Comparison of ENCODE assay signal across 9 cellular contexts in the genomic region with DNA sequence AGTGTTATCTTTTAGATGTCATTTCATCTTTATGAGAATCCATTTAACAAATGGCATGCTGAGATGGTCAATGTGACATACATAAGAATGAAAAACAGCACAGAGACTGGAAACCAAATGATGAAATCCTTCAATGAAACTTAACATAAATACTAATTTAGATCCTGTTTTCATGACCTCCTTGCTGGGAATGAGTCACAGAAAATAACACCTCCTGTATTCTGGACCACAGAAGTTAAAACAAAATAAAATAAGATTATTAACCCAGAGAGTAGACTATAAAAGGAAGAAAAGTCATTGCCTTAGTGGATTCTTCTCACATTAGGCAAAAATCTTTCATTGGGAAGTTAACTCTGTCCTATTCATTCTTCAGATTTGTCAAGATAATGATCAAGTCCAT. TPM values are rescaled to one million over a fixed set of nuclear protein-coding genes. Genes with fewer than 3 reads are reported as not detected.
DNase-seq lines count a peak whose midpoint lies in the region; ATAC-seq, FAIRE-seq and TF ChIP-seq lines count a peak whose summit lies in the region.
"Had no signal": no experiment of that assay in that cellular context is flagged by ENCODE, and none has a peak within 500 bp of the region (broad histone marks: within the 10 kb centered on the region; RNA-seq: fewer than 3 reads in every experiment).

No MANE protein-coding gene starts in this region.

- no peaks in the 10 kb centered on the region for H3K27me3 ChIP-seq in kidney epithelial cell (ENCODE audit: control insufficient read depth, insufficient read depth, low read length)

- no peaks in the 10 kb centered on the region for H3K9me3 Mint-ChIP-seq in Calu3 (ENCODE audit: low read depth, unreplicated experiment)
- H3K9me3 Mint-ChIP-seq in activated T-helper 1 cell treated with anti-CD3 and anti-CD28 coated beads, Interleukin-12 subunit alpha, Interleukin-12 subunit beta, Interleukin-2, Interleukin-4 antibody, amounts not matched to agents 30 ng/mL and 10 ng/mL and 1 ng/mL, durations not matched to agents 14 hours and 24 hours and 36 hours, result peaks cover 6% of the 10 kb centered on the region

- TF ChIP-seq CTCF in Calu3 (IDR thresholded peaks at IDR 0.05; ENCODE audit: unreplicated experiment), result no peak
- no peak for TF ChIP-seq CTCF in kidney epithelial cell (IDR thresholded peaks at IDR 0.05; ENCODE audit: insufficient read depth, low read length, poor library complexity, severe bottlenecking)

- H3K36me3 ChIP-seq in kidney epithelial cell (ENCODE audit: control insufficient read depth, insufficient read depth, low read length), result peaks cover under 1% of the 10 kb centered on the region

- DNase-seq in Calu3 (no peak), kidney epithelial cell (ENCODE audit: low read depth) (peak; percentile 41), GDM1 (lab: John Stamatoyannopoulos, UW) (no peak), GM12891 (ENCODE audit: insufficient read length, low spot score) (no peak), posterior vena cava (ENCODE audit: low spot score) (no peak)
- DNase-seq in activated T-helper 1 cell treated with anti-CD3 and anti-CD28 coated beads, Interleukin-12 subunit alpha, Interleukin-12 subunit beta, Interleukin-2, Interleukin-4 antibody, amounts not matched to agents 30 ng/mL and 10 ng/mL and 1 ng/mL, durations not matched to agents 14 hours and 24 hours and 36 hours (ENCODE audit: low spot score), result no peak
- DNase-seq: NCI-H1105 treated with DMSO at 0.1 percent for 48 hours had no signal

- no TSS peak for BruUV-seq in Calu3 (replicated peaks; lab: Mats Ljungman, UMichigan)

- peaks cover 20% of the 10 kb centered on the region for H3K36me3 Mint-ChIP-seq in Calu3 (ENCODE audit: insufficient read depth, unreplicated experiment)
- peaks cover 14% of the 10 kb centered on the region for H3K36me3 Mint-ChIP-seq in activated T-helper 1 cell treated with anti-CD3 and anti-CD28 coated beads, Interleukin-12 subunit alpha, Interleukin-12 subunit beta, Interleukin-2, Interleukin-4 antibody, amounts not matched to agents 30 ng/mL and 10 ng/mL and 1 ng/mL, durations not matched to agents 14 hours and 24 hours and 36 hours (ENCODE audit: low read depth)

- no peak for FAIRE-seq in GM12891 (lab: Jason Lieb, UNC)

- no peak for TF ChIP-seq POLR2A in GM12891 (IDR thresholded peaks at IDR 0.05; ENCODE audit: low read depth, low read length)

- H3K4me1 Mint-ChIP-seq in Calu3 (ENCODE audit: low read depth, unreplicated experiment), result peaks cover 24% of the 10 kb centered on the region
- peaks cover 48% of the 10 kb centered on the region for H3K4me1 Mint-ChIP-seq in activated T-helper 1 cell treated with anti-CD3 and anti-CD28 coated beads, Interleukin-12 subunit alpha, Interleukin-12 subunit beta, Interleukin-2, Interleukin-4 antibody, amounts not matched to agents 30 ng/mL and 10 ng/mL and 1 ng/mL, durations not matched to agents 14 hours and 24 hours and 36 hours (ENCODE audit: low read depth)

- intact Hi-C loops in Calu3 (cut with micrococcal nuclease; ENCODE audit: unreplicated experiment), result no loop called here
- intact Hi-C loops in activated T-helper 1 cell treated with anti-CD3 and anti-CD28 coated beads, Interleukin-12 subunit alpha, Interleukin-12 subunit beta, Interleukin-2, Interleukin-4 antibody, amounts not matched to agents 30 ng/mL and 10 ng/mL and 1 ng/mL, durations not matched to agents 14 hours and 24 hours and 36 hours (cut with micrococcal nuclease), result loop anchor here (5.0 to 10.0 kb wide), 2 partner anchors 273 to 770 kb away; no protein-coding TSS in a partner anchor
- intact Hi-C loops in posterior vena cava (cut with DNase I), result no loop called here

- H3K4me3 Mint-ChIP-seq in Calu3 (ENCODE audit: low read depth, unreplicated experiment), result peak overlapping the region; percentile 79
- peak overlapping the region; percentile 93 for H3K4me3 Mint-ChIP-seq in activated T-helper 1 cell treated with anti-CD3 and anti-CD28 coated beads, Interleukin-12 subunit alpha, Interleukin-12 subunit beta, Interleukin-2, Interleukin-4 antibody, amounts not matched to agents 30 ng/mL and 10 ng/mL and 1 ng/mL, durations not matched to agents 14 hours and 24 hours and 36 hours

- CTCF ChIA-PET in Calu3 (lab: Charles Lee), result no interaction called here

- H3K27ac Mint-ChIP-seq in Calu3 (ENCODE audit: unreplicated experiment), result no peak overlapping the region
- no peak overlapping the region for H3K27ac Mint-ChIP-seq in activated T-helper 1 cell treated with anti-CD3 and anti-CD28 coated beads, Interleukin-12 subunit alpha, Interleukin-12 subunit beta, Interleukin-2, Interleukin-4 antibody, amounts not matched to agents 30 ng/mL and 10 ng/mL and 1 ng/mL, durations not matched to agents 14 hours and 24 hours and 36 hours

- H3K27me3 Mint-ChIP-seq in Calu3 (ENCODE audit: unreplicated experiment), result no peaks in the 10 kb centered on the region
- H3K27me3 Mint-ChIP-seq in activated T-helper 1 cell treated with anti-CD3 and anti-CD28 coated beads, Interleukin-12 subunit alpha, Interleukin-12 subunit beta, Interleukin-2, Interleukin-4 antibody, amounts not matched to agents 30 ng/mL and 10 ng/mL and 1 ng/mL, durations not matched to agents 14 hours and 24 hours and 36 hours (ENCODE audit: insufficient read depth), result no peaks in the 10 kb centered on the region

- ATAC-seq in HG03175 (IDR thresholded peaks at IDR 0.05; ENCODE audit: unreplicated experiment), result peak; percentile 14
- no peak for ATAC-seq in HG02610 (IDR thresholded peaks at IDR 0.05; ENCODE audit: unreplicated experiment)

- peak overlapping the region; percentile 98 for H3K4me3 ChIP-seq in kidney epithelial cell (ENCODE audit: low read depth, low read length)

TF ChIP-seq in GM12891, 5 proteins besides CTCF, POLR2A, EP300 and RAD21:
- TF ChIP-seq SPI1 (IDR thresholded peaks at IDR 0.05; ENCODE audit: low read depth, low read length) (no peak), POLR2AphosphoS5 (IDR thresholded peaks at IDR 0.05; ENCODE audit: low read depth, low read length) (no peak), TAF1 (IDR thresholded peaks at IDR 0.05; ENCODE audit: low read depth, low read length) (no peak), PAX5 (IDR thresholded peaks at IDR 0.05; ENCODE audit: insufficient read depth, low read length, severe bottlenecking) (no peak), POU2F2 (IDR thresholded peaks at IDR 0.05; ENCODE audit: low read depth, low read length) (no peak)

RNA-seq across cellular contexts. Expression of gene DIAPH3, which starts 1.6 kb away (rescaled TPM):
- total RNA-seq in Calu3 (2022), result 9.4 and 11.4 TPM in 2 replicates
- total RNA-seq in activated T-helper 1 cell treated with anti-CD3 and anti-CD28 coated beads, Interleukin-12 subunit alpha, Interleukin-12 subunit beta, Interleukin-2, Interleukin-4 antibody, amounts not matched to agents 30 ng/mL and 10 ng/mL and 1 ng/mL, durations not matched to agents 14 hours and 24 hours and 36 hours, result 22.8 and 24.6 TPM in 2 replicates
- total RNA-seq in kidney epithelial cell, result 7.5 and 10.2 TPM in 2 replicates
- 6.1 TPM for polyA plus RNA-seq in GM12891 (2012; ENCODE audit: low read depth, missing spikeins)
- 1 to 10 TPM in 1 of 2 donors, under 1 TPM in 1; 0.83 to 2.6 TPM for total RNA-seq in posterior vena cava
